8 cellular contexts compared by ENCODE assay signal in genomic region chr16:68737046-68737729, GRCh38. TPM values are rescaled to one million over a fixed set of nuclear protein-coding genes. Genes with fewer than 3 reads are reported as not detected.
DNase-seq lines count a peak whose midpoint lies in the region; ATAC-seq, FAIRE-seq and TF ChIP-seq lines count a peak whose summit lies in the region.

Gene CDH1 (plus strand): TSS chr16:68737292. CDS start chr16:68737416, 124 bp downstream.

- peaks cover 2% of the 10 kb centered on the region for H3K36me3 Mint-ChIP-seq in astrocyte (ENCODE audit: low read depth, unreplicated experiment)

- H3K4me1 ChIP-seq in astrocyte (ENCODE audit: insufficient read depth, low read length) (no peaks in the 10 kb centered on the region), SJCRH30 (peaks cover 6% of the 10 kb centered on the region; the same call in 1 of the 2 replicates)

- no peaks in the 10 kb centered on the region for H4K20me1 ChIP-seq in astrocyte (ENCODE audit: insufficient read depth, low read length)

- no peaks in the 10 kb centered on the region for H3K36me3 ChIP-seq in astrocyte (ENCODE audit: insufficient read depth, low read length)
- no peaks in the 10 kb centered on the region for H3K36me3 ChIP-seq in SJCRH30

- ATAC-seq in HG03432 (IDR thresholded peaks at IDR 0.05; ENCODE audit: unreplicated experiment): no peak
- no peak for ATAC-seq in GM18868 (IDR thresholded peaks at IDR 0.05; ENCODE audit: unreplicated experiment)

- H3K27ac Mint-ChIP-seq in astrocyte (ENCODE audit: unreplicated experiment): no peak within 1 kb of the TSS

- H3K27me3 ChIP-seq in astrocyte (ENCODE audit: insufficient read depth, low read length): peaks cover 30% of the 10 kb centered on the region
- no peaks in the 10 kb centered on the region for H3K27me3 ChIP-seq in SJCRH30

- TF ChIP-seq CTCF in astrocyte (IDR thresholded peaks at IDR 0.05; ENCODE audit: insufficient read depth, low read depth, low read length): no peak

- H3K4me3 Mint-ChIP-seq in astrocyte (ENCODE audit: unreplicated experiment): peak within 1 kb of the TSS; percentile 83

- FAIRE-seq in astrocyte (lab: Jason Lieb, UNC): no peak

- no peaks in the 10 kb centered on the region for H3K79me2 ChIP-seq in astrocyte (ENCODE audit: insufficient read depth, low read length)

- DNase-seq in ELF-1 (ENCODE audit: low read depth, low spot score) (peak; percentile 92), NCI-H510A (lab: John Stamatoyannopoulos, UW) (peak; percentile 84), astrocyte (ENCODE audit: low read depth) (no peak), left kidney (ENCODE audit: low read depth, low spot score) (peak; percentile 88), SJCRH30 (no peak)
- peak; percentile 3 for DNase-seq in stimulated activated naive CD4-positive, alpha-beta T cell treated with Interleukin-2 at 50 U/mL for 16 hours (lab: John Stamatoyannopoulos, UW)

- H3K9ac ChIP-seq in astrocyte (ENCODE audit: low read length): no peak within 1 kb of the TSS

- H3K9me3 Mint-ChIP-seq in astrocyte (ENCODE audit: unreplicated experiment): peaks cover 1% of the 10 kb centered on the region

- H3K9me3 ChIP-seq in astrocyte (ENCODE audit: insufficient read depth, low read depth, low read length): no peaks in the 10 kb centered on the region
- no peaks in the 10 kb centered on the region for H3K9me3 ChIP-seq in SJCRH30 (replicated peaks)

- peaks cover 13% of the 10 kb centered on the region for H3K27me3 Mint-ChIP-seq in astrocyte (ENCODE audit: low read depth, unreplicated experiment)

- H3K27ac ChIP-seq in astrocyte (ENCODE audit: low read depth, low read length): no peak within 1 kb of the TSS
- H3K27ac ChIP-seq in SJCRH30: no peak within 1 kb of the TSS

- H3K4me1 Mint-ChIP-seq in astrocyte (ENCODE audit: low read depth, unreplicated experiment): peaks cover 20% of the 10 kb centered on the region

- peak within 1 kb of the TSS; percentile 53 for H3K4me2 ChIP-seq in astrocyte (ENCODE audit: low read length)

- no peak within 1 kb of the TSS for H3K4me3 ChIP-seq in astrocyte (ENCODE audit: insufficient read depth, low read depth, low read length)
- H3K4me3 ChIP-seq in SJCRH30: no peak within 1 kb of the TSS

- H2AFZ ChIP-seq in astrocyte (ENCODE audit: low read depth, low read length): peak within 1 kb of the TSS; percentile 26

RNA-seq across cellular contexts. Expression of gene CDH1, which starts in this region (rescaled TPM):
- total RNA-seq in astrocyte: 10.7 and 23.8 TPM in 2 replicates
- total RNA-seq in SJCRH30 (2014; rRNA removed; shearing (Covaris generic)): not detected in 2 replicates

Comparison
In these comparisons a context has a peak if more than half of its experiments do, and no peak if none do; other contexts are left out.
1. RNA of gene CDH1 (total RNA-seq): 10.7 to 23.8 TPM in astrocyte; not detected in SJCRH30; every median in the first group is over 10 times any median in the second.
2. DNase-seq: peak in ELF-1 (single experiment), NCI-H510A (single experiment), left kidney (single experiment) and stimulated activated naive CD4-positive, alpha-beta T cell treated with Interleukin-2 at 50 U/mL for 16 hours (single experiment); none in astrocyte (single experiment) and SJCRH30 (0 of 2).